8 cellular contexts compared by ENCODE assay signal in genomic region chr10:50937230-50937907, GRCh38.
DNase-seq lines count a peak whose midpoint lies in the region; ATAC-seq, FAIRE-seq and TF ChIP-seq lines count a peak whose summit lies in the region.

No MANE protein-coding gene starts in this region.

- CTCF ChIA-PET in HEK293T (lab: Yijun Ruan, JAX), result no interaction called here

- FAIRE-seq in islet of Langerhans (lab: Jason Lieb, UNC), result peak; percentile 86

- DNase-seq in AG09309 (ENCODE audit: low read depth), result no peak
- DNase-seq in HEK293T (ENCODE audit: extremely low spot score), result peak; percentile 51
- DNase-seq in amniotic stem cell (lab: John Stamatoyannopoulos, UW), result peak; percentile 35
- DNase-seq in HK-2 (ENCODE audit: unreplicated experiment), result no peak
- DNase-seq in posterior cingulate gyrus, result no peak
- no peak for DNase-seq in activated T-cell treated with anti-CD3 and anti-CD28 coated beads for 4 hours

- TF ChIP-seq CTCF in AG09309 (IDR thresholded peaks at IDR 0.05; ENCODE audit: control insufficient read depth, insufficient read depth, low read depth, low read length, missing control alignments), result peak; percentile 67

- no peak for ATAC-seq in HG02798 (IDR thresholded peaks at IDR 0.05; ENCODE audit: poor library complexity, unreplicated experiment)

- intact Hi-C loops in posterior cingulate gyrus (cut with DNase I), result no loop called here

- POLR2A ChIA-PET in HEK293T (lab: Yijun Ruan, JAX), result no interaction called here

- no peak overlapping the region for H3K4me3 ChIP-seq in AG09309 (ENCODE audit: control insufficient read depth, low read depth, low read length)

TF ChIP-seq in HEK293T, 16 proteins besides CTCF, POLR2A, EP300 and RAD21:
- no peak for TF ChIP-seq FOXA1 (IDR thresholded peaks at IDR 0.05)
- no peak for TF ChIP-seq L3MBTL2 (conservative IDR thresholded peaks at IDR 0.05)
- TF ChIP-seq CTBP1 (IDR thresholded peaks at IDR 0.05; ENCODE audit: borderline replicate concordance), result no peak
- TF ChIP-seq HDGF (IDR thresholded peaks at IDR 0.05; ENCODE audit: borderline replicate concordance), result no peak
- no peak for TF ChIP-seq PKNOX1 (IDR thresholded peaks at IDR 0.05)
- TF ChIP-seq ZNF384 (IDR thresholded peaks at IDR 0.05), result no peak
- TF ChIP-seq SUZ12 (IDR thresholded peaks at IDR 0.05), result no peak
- no peak for TF ChIP-seq TARDBP (IDR thresholded peaks at IDR 0.05)
- TF ChIP-seq FOXM1 (IDR thresholded peaks at IDR 0.05; ENCODE audit: borderline replicate concordance), result no peak
- TF ChIP-seq FOXK2 (IDR thresholded peaks at IDR 0.05), result no peak
- no peak for TF ChIP-seq ARNT (IDR thresholded peaks at IDR 0.05)
- TF ChIP-seq BHLHE40 (IDR thresholded peaks at IDR 0.05; ENCODE audit: borderline replicate concordance), result no peak
- TF ChIP-seq SP1 (IDR thresholded peaks at IDR 0.05), result no peak
- no peak for TF ChIP-seq NFRKB (IDR thresholded peaks at IDR 0.05)
- no peak for TF ChIP-seq LEF1 (IDR thresholded peaks at IDR 0.05; ENCODE audit: borderline replicate concordance)
- no peak for TF ChIP-seq ELF4 (IDR thresholded peaks at IDR 0.05)

Comparison
In these comparisons a context has a peak if more than half of its experiments do, and no peak if none do; other contexts are left out.
1. DNase-seq: peak in HEK293T (single experiment) and amniotic stem cell (single experiment); none in AG09309 (single experiment), HK-2 (single experiment), posterior cingulate gyrus (0 of 10) and activated T-cell treated with anti-CD3 and anti-CD28 coated beads for 4 hours (single experiment).